ENCODE assay signal across 8 cellular contexts in the genomic region with DNA sequence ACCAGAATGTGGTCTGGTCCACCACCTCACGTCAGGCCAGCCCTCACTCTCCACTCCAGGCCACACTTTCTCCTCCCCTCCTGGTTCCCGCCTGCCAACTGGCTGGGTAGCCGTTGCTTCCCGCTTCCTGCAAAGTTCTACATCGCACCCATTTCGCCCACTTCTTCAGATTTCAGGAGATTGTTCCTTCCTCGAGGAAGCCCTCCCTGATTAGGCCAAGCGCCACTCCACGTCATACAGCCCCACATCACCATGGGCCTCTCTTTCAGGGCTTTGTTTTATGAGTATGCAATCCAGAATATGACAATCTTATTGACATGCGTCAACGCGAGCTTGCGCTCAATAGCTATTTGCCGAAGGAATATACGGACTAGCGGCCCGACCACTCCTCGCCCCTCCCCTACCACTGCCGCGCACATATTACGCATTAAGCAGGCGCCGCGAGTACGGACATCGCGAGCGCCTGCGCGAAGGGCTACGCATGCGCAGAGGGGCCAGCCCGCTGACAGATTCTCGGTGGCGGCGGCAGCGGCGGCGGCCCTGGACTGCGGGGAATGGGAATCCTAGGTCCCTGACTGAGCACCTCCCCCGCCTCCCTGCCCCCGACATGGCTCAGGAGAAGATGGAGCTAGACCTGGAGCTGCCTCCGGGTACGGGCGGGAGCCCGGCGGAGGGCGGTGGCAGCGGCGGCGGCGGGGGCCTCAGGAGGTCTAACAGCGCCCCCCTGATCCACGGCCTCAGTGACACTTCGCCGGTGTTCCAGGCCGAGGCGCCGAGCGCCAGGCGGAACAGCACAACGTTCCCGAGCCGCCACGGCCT.
DNase-seq lines count a peak whose midpoint lies in the region; ATAC-seq, FAIRE-seq and TF ChIP-seq lines count a peak whose summit lies in the region.

No MANE protein-coding gene starts in this region.

- H3K9me3 ChIP-seq in keratinocyte (ENCODE audit: control insufficient read depth, low read depth, low read length) = no peaks in the 10 kb centered on the region

- ATAC-seq in GM18909 (IDR thresholded peaks at IDR 0.05; ENCODE audit: poor library complexity, unreplicated experiment) (peak; percentile 89), HG03159 (IDR thresholded peaks at IDR 0.05; ENCODE audit: unreplicated experiment) (peak; percentile 88), activated B cell treated with CpG ODN at 0.5 μM for 24 hours (ENCODE audit: low read depth) (peak; percentile 93)
- peak; percentile 89 for ATAC-seq in central memory CD8-positive, alpha-beta T cell (replicated peaks; ENCODE audit: extremely low read depth, poor library complexity, severe bottlenecking)

- no peaks in the 10 kb centered on the region for H3K27me3 Mint-ChIP-seq in activated B cell treated with CpG ODN at 0.5 μM for 24 hours
- H3K27me3 Mint-ChIP-seq in central memory CD8-positive, alpha-beta T cell = peaks cover 8% of the 10 kb centered on the region

- H3K4me3 Mint-ChIP-seq in activated B cell treated with CpG ODN at 0.5 μM for 24 hours = no peak overlapping the region
- no peak overlapping the region for H3K4me3 Mint-ChIP-seq in central memory CD8-positive, alpha-beta T cell

- FAIRE-seq in keratinocyte (lab: Jason Lieb, UNC) = peak; percentile 46

- H4K20me1 ChIP-seq in keratinocyte (ENCODE audit: control insufficient read depth, extremely low read depth, insufficient read depth, low read length) = no peaks in the 10 kb centered on the region

- no peaks in the 10 kb centered on the region for H3K36me3 ChIP-seq in keratinocyte (ENCODE audit: control insufficient read depth in 2 of 2, extremely low read depth in 1 of 2, insufficient read depth in 2 of 2, low read length in 2 of 2)

- CTCF ChIA-PET in activated B cell treated with CpG ODN at 0.5 μM for 24 hours (lab: Charles Lee) = interaction anchor here (0.7 to 1.6 kb wide), 6 partner anchors 14 to 134 kb away, joined by 3 to 7 read pairs (median 5); partner anchors contain the start of gene PIP5K1B

- POLR2A ChIA-PET in activated B cell treated with CpG ODN at 0.5 μM for 24 hours (lab: Charles Lee) = interaction anchor here (0.6 to 3.4 kb wide), 20 partner anchors 10 to 220 kb away, joined by 3 to 31 read pairs (median 4); partner anchors contain the start of gene PIP5K1B

- H3K4me3 ChIP-seq in keratinocyte (ENCODE audit: control insufficient read depth in 2 of 3, extremely low read depth in 1 of 3, insufficient read depth in 2 of 3, low read depth in 1 of 3, low read length in 3 of 3) = peak overlapping the region; percentile 64 to 86 (median 77)

- dilution Hi-C loops in keratinocyte (cut with MboI; ENCODE audit: extremely low pct_ligation_motif_present, low sequenced_read_pairs) = no loop called here

- H3K27ac Mint-ChIP-seq in activated B cell treated with CpG ODN at 0.5 μM for 24 hours = no peak overlapping the region
- no peak overlapping the region for H3K27ac Mint-ChIP-seq in central memory CD8-positive, alpha-beta T cell (ENCODE audit: low read depth)

- peak; percentile 90 for DNase-seq in AG09319 (ENCODE audit: extremely low read depth, low read depth)
- peak; percentile 95 for DNase-seq in NCI-H2227 (lab: John Stamatoyannopoulos, UW; ENCODE audit: unreplicated experiment)
- DNase-seq in activated B cell treated with CpG ODN at 0.5 μM for 24 hours = peak; percentile 93
- DNase-seq in central memory CD8-positive, alpha-beta T cell (ENCODE audit: low spot score in 2 of 2) = peak; percentile 91 to 92
- peak; percentile 44 for DNase-seq in keratinocyte (ENCODE audit: low read depth, low spot score)
- DNase-seq in stimulated activated CD4-positive, alpha-beta T cell treated with anti-CD3 and anti-CD28 coated beads, Interleukin-12 subunit alpha, Interleukin-12 subunit beta, amount 100 ng/mL, for 48 hours (ENCODE audit: low read depth in 2 of 3, low spot score in 1 of 3) = peak; percentile 89 to 92 (median 91)

- H3K4me1 Mint-ChIP-seq in activated B cell treated with CpG ODN at 0.5 μM for 24 hours = peaks cover 6% of the 10 kb centered on the region
- no peaks in the 10 kb centered on the region for H3K4me1 Mint-ChIP-seq in central memory CD8-positive, alpha-beta T cell

- peak; percentile 27 for TF ChIP-seq CTCF in AG09319 (IDR thresholded peaks at IDR 0.05; ENCODE audit: low read depth, low read length)
- TF ChIP-seq CTCF in activated B cell treated with CpG ODN at 0.5 μM for 24 hours (IDR thresholded peaks at IDR 0.05) = no peak
- peak; percentile 10 to 54 (median 30) for TF ChIP-seq CTCF in keratinocyte (optimal IDR thresholded peaks at IDR 0.05 in 1 of 3, IDR thresholded peaks at IDR 0.05 in 1 of 3, conservative IDR thresholded peaks at IDR 0.05 in 1 of 3; ENCODE audit: extremely low read depth in 1 of 3, insufficient read depth in 2 of 3, low read length in 3 of 3)

- intact Hi-C loops in activated B cell treated with CpG ODN at 0.5 μM for 24 hours (cut with micrococcal nuclease) = loop anchor here (1.0 to 2.0 kb wide), 8 partner anchors 15 to 255 kb away; partner anchors contain the start of gene FXN

- no peaks in the 10 kb centered on the region for H3K27me3 ChIP-seq in keratinocyte (ENCODE audit: control insufficient read depth, extremely low read depth, insufficient read depth, low read length)

- peak overlapping the region; percentile 85 for H3K9ac ChIP-seq in keratinocyte (ENCODE audit: control insufficient read depth, extremely low read depth, insufficient read depth, low read length)

- no peaks in the 10 kb centered on the region for H3K9me1 ChIP-seq in keratinocyte (ENCODE audit: control insufficient read depth, extremely low read depth, insufficient read depth, low read length)

- peak overlapping the region; percentile 98 for H3K4me2 ChIP-seq in keratinocyte (ENCODE audit: control insufficient read depth, extremely low read depth, insufficient read depth, low read depth, low read length)

- H2AFZ ChIP-seq in keratinocyte (ENCODE audit: control insufficient read depth, low read length) = peak overlapping the region; percentile 90

- H3K27ac ChIP-seq in keratinocyte (ENCODE audit: control insufficient read depth, insufficient read depth, low read length) = peak overlapping the region; percentile 83

- peaks cover 19% of the 10 kb centered on the region for H3K4me1 ChIP-seq in keratinocyte (ENCODE audit: control insufficient read depth, extremely low read depth, insufficient read depth, low read length)

- peaks cover 16% of the 10 kb centered on the region for H3K79me2 ChIP-seq in keratinocyte (ENCODE audit: control insufficient read depth, insufficient read depth, low read length)

- H3K9me3 Mint-ChIP-seq in activated B cell treated with CpG ODN at 0.5 μM for 24 hours = no peaks in the 10 kb centered on the region
- H3K9me3 Mint-ChIP-seq in central memory CD8-positive, alpha-beta T cell = no peaks in the 10 kb centered on the region

- H3K36me3 Mint-ChIP-seq in activated B cell treated with CpG ODN at 0.5 μM for 24 hours (ENCODE audit: low read depth) = peaks cover 2% of the 10 kb centered on the region
- H3K36me3 Mint-ChIP-seq in central memory CD8-positive, alpha-beta T cell (ENCODE audit: insufficient read depth) = no peaks in the 10 kb centered on the region

Comparison
In these comparisons a context has a peak if more than half of its experiments do, and no peak if none do; other contexts are left out.
1. Peak in every context shown above with its lines: DNase-seq, ATAC-seq, H3K4me3 ChIP-seq and H3K27ac ChIP-seq.
2. DNase-seq: peak in every context shown above with its lines; median percentile 95 in NCI-H2227; 93 in activated B cell treated with CpG ODN at 0.5 μM for 24 hours; 92 in central memory CD8-positive, alpha-beta T cell; 91 in stimulated activated CD4-positive, alpha-beta T cell treated with anti-CD3 and anti-CD28 coated beads, Interleukin-12 subunit alpha, Interleukin-12 subunit beta, amount 100 ng/mL, for 48 hours; 90 in AG09319; 44 in keratinocyte.